ENCODE assay signal across 1 cellular context in the genomic region with DNA sequence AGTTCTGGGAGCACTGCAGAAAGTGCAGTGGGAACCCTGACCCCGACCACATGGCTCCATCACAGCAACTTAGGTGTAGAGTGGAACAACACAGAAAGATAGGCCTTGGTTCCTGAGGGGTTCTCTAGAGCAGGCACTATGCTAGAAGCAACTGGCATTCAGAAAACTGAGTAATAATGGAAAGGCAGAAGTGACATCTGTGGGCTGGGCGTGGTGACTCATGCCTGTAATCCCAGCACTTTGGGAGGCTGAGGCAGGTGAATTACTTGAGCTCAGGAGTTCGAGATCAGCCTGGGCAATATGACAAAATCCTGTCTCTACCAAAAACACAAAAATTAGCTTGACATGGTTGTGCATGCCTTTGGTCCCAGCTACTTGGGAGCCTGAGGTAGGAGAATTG.
TF ChIP-seq lines count a peak whose summit lies in the region.

No MANE protein-coding gene starts in this region.

TF ChIP-seq in K562, 482 proteins besides CTCF, POLR2A, EP300 and RAD21 (continued from another document):
- TF ChIP-seq HES1 (IDR thresholded peaks at IDR 0.05; ENCODE audit: low read depth), result no peak
- no peak for TF ChIP-seq BRD9 (IDR thresholded peaks at IDR 0.05; ENCODE audit: low read depth, partially characterized antibody)
- TF ChIP-seq JUND (IDR thresholded peaks at IDR 0.05; ENCODE audit: borderline replicate concordance, low read depth, low read length), result peak; percentile 63; the same call in 1 of the 2 replicates
- peak; percentile 42; the same call in 1 of the 3 replicates for TF ChIP-seq JUND (tag; IDR thresholded peaks at IDR 0.05; ENCODE audit: borderline replicate concordance, low read depth, low read length)
